15 cellular contexts compared by ENCODE assay signal in the genomic region with DNA sequence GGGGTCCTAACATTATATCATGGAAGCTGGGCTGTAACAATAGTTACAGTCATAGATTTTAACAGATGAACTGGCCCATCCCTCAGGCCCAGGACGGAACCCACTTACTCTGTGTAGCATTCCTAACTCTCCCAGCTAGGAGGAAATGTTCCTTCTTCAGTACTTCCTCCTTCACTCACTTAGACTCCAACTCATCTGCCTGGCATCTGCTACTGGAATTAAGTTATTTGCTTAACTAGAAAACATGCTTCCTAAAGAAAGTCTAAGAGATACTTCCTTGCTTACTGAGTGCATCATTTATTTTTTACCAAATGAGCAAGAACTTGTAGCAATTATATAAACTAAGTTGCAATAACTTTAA. TPM values are rescaled to one million over a fixed set of nuclear protein-coding genes. Genes with fewer than 3 reads are reported as not detected.
DNase-seq lines count a peak whose midpoint lies in the region; ATAC-seq, FAIRE-seq and TF ChIP-seq lines count a peak whose summit lies in the region.
"Had no signal": no experiment of that assay in that cellular context is flagged by ENCODE, and none has a peak within 500 bp of the region (broad histone marks: within the 10 kb centered on the region; RNA-seq: fewer than 3 reads in every experiment).

No MANE protein-coding gene starts in this region.

- H4K20me1 ChIP-seq in GM12878 (ENCODE audit: control insufficient read depth, insufficient read depth) (no peaks in the 10 kb centered on the region), hepatocyte (ENCODE audit: insufficient read depth, poor library complexity, severe bottlenecking) (no peaks in the 10 kb centered on the region)

- H3K27ac ChIP-seq in GM12878 (ENCODE audit: control insufficient read depth, insufficient read depth) (no peak overlapping the region), hepatocyte (peak overlapping the region; percentile 9)
- H3K27ac ChIP-seq: HL-60, SJCRH30 had no signal

- no peak for TF ChIP-seq RAD21 in GM12878 (IDR thresholded peaks at IDR 0.05; ENCODE audit: insufficient read depth, low read depth, low read length)

- H3K79me2 ChIP-seq in GM12878 (ENCODE audit: control insufficient read depth, insufficient read depth, low read length), result no peaks in the 10 kb centered on the region
- peaks cover 91% of the 10 kb centered on the region for H3K79me2 ChIP-seq in hepatocyte

- SMC1A ChIA-PET in GM12878 (lab: Charles Lee; ENCODE audit: uncharacterized antibody, unreplicated experiment), result interaction anchor here (1.2 to 1.6 kb wide), 3 partner anchors 13 to 204 kb away, joined by 3 to 7 read pairs (median 4); no protein-coding TSS in a partner anchor

- CTCF ChIA-PET in GM12878 (lab: Yijun Ruan, JAX), result interaction anchor here (1.3 to 1.7 kb wide), 4 partner anchors 14 to 127 kb away, joined by 3 to 11 read pairs (median 4); no protein-coding TSS in a partner anchor

- H3K9me3 ChIP-seq in GM12878 (replicated peaks; ENCODE audit: control insufficient read depth, insufficient read depth, low read length) (no peaks in the 10 kb centered on the region), hepatocyte (ENCODE audit: low read depth) (no peaks in the 10 kb centered on the region)
- H3K9me3 ChIP-seq: heart right ventricle, SJCRH30 had no signal

- DNase-seq in HT-29 (ENCODE audit: low spot score) (peak; percentile 49), GM12878 (ENCODE audit: low read depth, low spot score) (no peak), hepatocyte (ENCODE audit: low spot score) (peak; percentile 24), stromal cell of bone marrow (ENCODE audit: low read depth) (peak; percentile 19), KG1 (lab: John Stamatoyannopoulos, UW) (no peak), NOMO-1 treated with DMSO at 0.1 percent for 48 hours (lab: John Stamatoyannopoulos, UW; ENCODE audit: unreplicated experiment) (no peak)
- DNase-seq in stimulated activated CD4-positive, alpha-beta T cell treated with anti-CD3 and anti-CD28 coated beads, Interleukin-15, amount 100 ng/mL, for 24 hours, result no peak
- no peak for DNase-seq in activated CD4-positive, alpha-beta T cell treated with anti-CD3 and anti-CD28 coated beads for 4 hours
- DNase-seq: activated CD4-positive, alpha-beta memory T cell treated with anti-CD3 and anti-CD28 coated beads for 36 hours; heart right ventricle; NCI-H2081; SJCRH30; substantia nigra had no signal

- H3K4me1 ChIP-seq in GM12878 (ENCODE audit: control insufficient read depth, insufficient read depth, low read length) (no peaks in the 10 kb centered on the region), hepatocyte (ENCODE audit: insufficient read depth) (peaks cover 27% of the 10 kb centered on the region)
- H3K4me1 ChIP-seq: SJCRH30 had no signal

- in situ Hi-C loops in GM12878 (cut with MboI), result no loop called here

- POLR2A ChIA-PET in GM12878 (lab: Charles Lee), result no interaction called here

- no peak overlapping the region for H3K9ac ChIP-seq in GM12878 (ENCODE audit: control insufficient read depth, insufficient read depth, low read length)

- no peak for TF ChIP-seq EP300 in GM12878 (IDR thresholded peaks at IDR 0.05; ENCODE audit: borderline replicate concordance in 1 of 2, control insufficient read depth in 1 of 2, low read depth in 2 of 2, low read length in 2 of 2)

- RAD21 ChIA-PET in GM12878 (lab: Charles Lee; ENCODE audit: unreplicated experiment), result no interaction called here

- no peak for TF ChIP-seq POLR2A in GM12878 (IDR thresholded peaks at IDR 0.05; ENCODE audit: low read depth, low read length)

- 100% methylated on average over 1 of the region's 1 CpG for WGBS in GM12878 (ENCODE audit: insufficient coverage, insufficient replicate concordance, low lambda C conversion rate, missing lambda C conversion rate)
- 45% methylated on average over 1 of the region's 1 CpG for WGBS in hepatocyte (ENCODE audit: low lambda C conversion rate, missing lambda C conversion rate)

- no TSS peak for BruUV-seq in GM12878 (replicated peaks; lab: Mats Ljungman, UMichigan)

- H3K4me3 ChIP-seq in GM12878, result no peak overlapping the region
- no peak overlapping the region for H3K4me3 ChIP-seq in hepatocyte
- H3K4me3 ChIP-seq: heart right ventricle, SJCRH30 had no signal

- H3K4me2 ChIP-seq in GM12878 (ENCODE audit: control insufficient read depth, insufficient read depth), result no peak overlapping the region
- H3K4me2 ChIP-seq in hepatocyte, result no peak overlapping the region

- H3K9me2 ChIP-seq in hepatocyte (replicated peaks; ENCODE audit: insufficient read depth), result no peaks in the 10 kb centered on the region

- no peak for ATAC-seq in GM12878
- ATAC-seq: activated naive CD4-positive, alpha-beta T cell treated with anti-CD3 and anti-CD28 coated beads, Interleukin-2, amount 50 U/mL, for 72 hours had no signal

- peak; percentile 31 for FAIRE-seq in GM12878 (lab: Jason Lieb, UNC)

- H3K36me3 ChIP-seq in GM12878 (ENCODE audit: control insufficient read depth in 2 of 2, insufficient read depth in 2 of 2, low read length in 1 of 2) (peaks cover 0 to 3% of the 10 kb centered on the region in 2 experiments; a peak in 2 of 4 replicates), hepatocyte (replicated peaks; ENCODE audit: insufficient read depth, low read depth) (no peaks in the 10 kb centered on the region)
- H3K36me3 ChIP-seq: SJCRH30 had no signal

- TF ChIP-seq CTCF in GM12878 (IDR thresholded peaks at IDR 0.05 in 2 of 3, conservative IDR thresholded peaks at IDR 0.05 in 1 of 3; ENCODE audit: control insufficient read depth in 2 of 3, extremely low read depth in 1 of 3, insufficient read depth in 1 of 3, low read depth in 3 of 3, low read length in 3 of 3) (no peak), hepatocyte (IDR thresholded peaks at IDR 0.05; ENCODE audit: poor library complexity) (no peak)

- intact Hi-C loops in GM12878 (cut with micrococcal nuclease; ENCODE audit: unreplicated experiment), result no loop called here

- no peak overlapping the region for H2AFZ ChIP-seq in GM12878 (ENCODE audit: control insufficient read depth, low read depth, low read length)
- no peak overlapping the region for H2AFZ ChIP-seq in hepatocyte

- no peaks in the 10 kb centered on the region for H3K27me3 ChIP-seq in GM12878 (replicated peaks in 1 of 2; ENCODE audit: control insufficient read depth in 2 of 2, insufficient read depth in 2 of 2, low read length in 1 of 2)
- H3K27me3 ChIP-seq in hepatocyte, result no peaks in the 10 kb centered on the region
- H3K27me3 ChIP-seq: heart right ventricle, SJCRH30 had no signal

TF ChIP-seq in GM12878, 131 proteins besides CTCF, POLR2A, EP300 and RAD21 (continues in another document):
- TF ChIP-seq IKZF2 (IDR thresholded peaks at IDR 0.05), result no peak
- TF ChIP-seq, protein P1, sequence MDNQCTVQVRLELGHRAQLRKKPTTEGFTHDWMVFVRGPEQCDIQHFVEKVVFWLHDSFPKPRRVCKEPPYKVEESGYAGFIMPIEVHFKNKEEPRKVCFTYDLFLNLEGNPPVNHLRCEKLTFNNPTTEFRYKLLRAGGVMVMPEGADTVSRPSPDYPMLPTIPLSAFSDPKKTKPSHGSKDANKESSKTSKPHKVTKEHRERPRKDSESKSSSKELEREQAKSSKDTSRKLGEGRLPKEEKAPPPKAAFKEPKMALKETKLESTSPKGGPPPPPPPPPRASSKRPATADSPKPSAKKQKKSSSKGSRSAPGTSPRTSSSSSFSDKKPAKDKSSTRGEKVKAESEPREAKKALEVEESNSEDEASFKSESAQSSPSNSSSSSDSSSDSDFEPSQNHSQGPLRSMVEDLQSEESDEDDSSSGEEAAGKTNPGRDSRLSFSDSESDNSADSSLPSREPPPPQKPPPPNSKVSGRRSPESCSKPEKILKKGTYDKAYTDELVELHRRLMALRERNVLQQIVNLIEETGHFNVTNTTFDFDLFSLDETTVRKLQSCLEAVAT (IDR thresholded peaks at IDR 0.05), result no peak
- TF ChIP-seq, protein P2, sequence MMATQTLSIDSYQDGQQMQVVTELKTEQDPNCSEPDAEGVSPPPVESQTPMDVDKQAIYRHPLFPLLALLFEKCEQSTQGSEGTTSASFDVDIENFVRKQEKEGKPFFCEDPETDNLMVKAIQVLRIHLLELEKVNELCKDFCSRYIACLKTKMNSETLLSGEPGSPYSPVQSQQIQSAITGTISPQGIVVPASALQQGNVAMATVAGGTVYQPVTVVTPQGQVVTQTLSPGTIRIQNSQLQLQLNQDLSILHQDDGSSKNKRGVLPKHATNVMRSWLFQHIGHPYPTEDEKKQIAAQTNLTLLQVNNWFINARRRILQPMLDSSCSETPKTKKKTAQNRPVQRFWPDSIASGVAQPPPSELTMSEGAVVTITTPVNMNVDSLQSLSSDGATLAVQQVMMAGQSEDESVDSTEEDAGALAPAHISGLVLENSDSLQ (IDR thresholded peaks at IDR 0.05), result no peak
- TF ChIP-seq RFX5 (IDR thresholded peaks at IDR 0.05; ENCODE audit: low read depth, low read length), result no peak
- TF ChIP-seq ESRRA (IDR thresholded peaks at IDR 0.05; ENCODE audit: low read length), result no peak
- no peak for TF ChIP-seq IKZF1 (conservative IDR thresholded peaks at IDR 0.05)
- TF ChIP-seq JUNB (IDR thresholded peaks at IDR 0.05), result no peak
- no peak for TF ChIP-seq ZNF207 (IDR thresholded peaks at IDR 0.05; ENCODE audit: borderline replicate concordance)
- TF ChIP-seq ZBED1 (IDR thresholded peaks at IDR 0.05; ENCODE audit: borderline replicate concordance), result no peak
- TF ChIP-seq SIN3A (IDR thresholded peaks at IDR 0.05; ENCODE audit: low read depth, low read length), result no peak
- no peak for TF ChIP-seq SPI1 (IDR thresholded peaks at IDR 0.05; ENCODE audit: borderline replicate concordance, insufficient read depth, low read depth, low read length)
- TF ChIP-seq ZNF384 (IDR thresholded peaks at IDR 0.05; ENCODE audit: borderline replicate concordance, low read depth, low read length), result no peak

RNA-seq across cellular contexts. Expression of a gene that starts 20.5 kb away (rescaled TPM):
- 39.1 and 39.8 TPM in 2 replicates for total RNA-seq in HT-29 (2014; rRNA removed; shearing (Covaris generic))
- total RNA-seq in GM12878 (2013; cell fraction: nucleolus; rRNA removed), result 22.3 and 25.7 TPM in 2 replicates
- total RNA-seq in GM12878 (2014; rRNA removed) (11.7 and 15.5 TPM in 2 replicates), GM12878 (2014; rRNA removed; fragmentation: Illumina TruSeq; extraction: Trizol) (18.2 and 18.9 TPM in 2 replicates), GM12878 (2021) (19.6 and 20.4 TPM in 2 replicates), hepatocyte (38.8 and 52.6 TPM in 2 replicates)
- polyA plus RNA-seq in GM12878 (2011; ENCODE audit: low read depth), result 7.7 TPM
- polyA plus RNA-seq in GM12878 (2011; rRNA removed) (13.7 and 16.6 TPM in 2 replicates), GM12878 (2014; fragmentation: Illumina TruSeq; extraction: Trizol) (23.6 and 45.4 TPM in 2 replicates), GM12878 (2014; fragmentation: Nextera tagmentation; extraction: Ambion mirVana) (1 to 10 TPM; 7.8 to 8.9 TPM), GM12878 (2014; rRNA removed) (13.3 and 13.6 TPM in 2 replicates), GM12878 (2016; fragmentation: Nextera tagmentation; extraction: Ambion mirVana) (1 to 10 TPM; 6.5 to 9.1 TPM), hepatocyte (14.5 and 21.9 TPM in 2 replicates)
- 7.5 and 7.9 TPM in 2 replicates for polyA plus RNA-seq in GM12878 (2011; cell fraction: cytosol; rRNA removed)
- 13.0 and 14.6 TPM in 2 replicates for polyA plus RNA-seq in GM12878 (2011; cell fraction: nucleus; rRNA removed)
- 5.2 and 6.5 TPM in 2 replicates for polyA plus RNA-seq in GM12878 (2012)
- polyA minus RNA-seq in GM12878 (2011; rRNA and poly(A)+ RNA removed), result 14.0 and 16.8 TPM in 2 replicates
- polyA minus RNA-seq in GM12878 (2011; cell fraction: cytosol; rRNA and poly(A)+ RNA removed), result 6.0 and 6.3 TPM in 2 replicates
- polyA minus RNA-seq in GM12878 (2011; cell fraction: nucleus; rRNA and poly(A)+ RNA removed), result 7.3 and 13.1 TPM in 2 replicates

Comparison
In these comparisons a context has a peak if more than half of its experiments do, and no peak if none do; other contexts are left out.
1. DNase-seq: peak in HT-29 (single experiment), hepatocyte (single experiment) and stromal cell of bone marrow (single experiment); none in GM12878 (single experiment), KG1 (single experiment), stimulated activated CD4-positive, alpha-beta T cell treated with anti-CD3 and anti-CD28 coated beads, Interleukin-15, amount 100 ng/mL, for 24 hours (single experiment), activated CD4-positive, alpha-beta T cell treated with anti-CD3 and anti-CD28 coated beads for 4 hours (0 of 2) and NOMO-1 treated with DMSO at 0.1 percent for 48 hours (single experiment).